Comparison of ENCODE assay signal across 9 cellular contexts in genomic region chr13:46134961-46135522, GRCh38. TPM values are rescaled to one million over a fixed set of nuclear protein-coding genes. Genes with fewer than 3 reads are reported as not detected.
A peak's percentile ranks its signal among the peaks of the same experiment; 100 is the strongest.
DNase-seq lines count a peak whose midpoint lies in the region; ATAC-seq, FAIRE-seq and TF ChIP-seq lines count a peak whose summit lies in the region.
"Had no signal": no experiment of that assay in that cellular context is flagged by ENCODE, and none has a peak within 500 bp of the region (broad histone marks: within the 10 kb centered on the region; RNA-seq: fewer than 3 reads in every experiment).

No MANE protein-coding gene starts in this region.

- no peak overlapping the region for H2BK120ac ChIP-seq in H9 (ENCODE audit: low read depth, low read length, poor library complexity, severe bottlenecking)

- H2AK5ac ChIP-seq in H9 (ENCODE audit: insufficient read length, low read length): no peak overlapping the region

- peak overlapping the region in 1 of 2 experiments; percentile 17; a peak in 1 of 5 replicates for H3K4me3 Mint-ChIP-seq in H9

- H3K4me1 ChIP-seq in H9 (ENCODE audit: insufficient read depth, low read length) (peaks cover 4% of the 10 kb centered on the region; the same call in 1 of the 2 replicates), pancreas (peaks cover 3 to 26% (median 17%) of the 10 kb centered on the region in 3 donors), aorta (ENCODE audit: control insufficient read depth in 1 of 2, insufficient read depth in 2 of 2, low read length in 2 of 2) (no peaks in the 10 kb centered on the region)

- WGBS in H9 (ENCODE audit: extremely low coverage, insufficient read length, low lambda C conversion rate): no CpG with 5 or more reads among the region's 4 CpGs
- WGBS in pancreas, 2 donors: 25 to 26% methylated on average over 4 of the region's 4 CpGs
- WGBS in aorta, 2 donors: 45 to 50% methylated on average over 4 of the region's 4 CpGs

- H3K23ac ChIP-seq in H9 (ENCODE audit: insufficient read length, low read depth, low read length): no peak overlapping the region

- no peaks in the 10 kb centered on the region for H4K20me1 ChIP-seq in H9 (ENCODE audit: control insufficient read depth, insufficient read depth, insufficient read length)

- ATAC-seq in pancreas (peak; percentile 93 to 97 (median 96)), HG03565 (IDR thresholded peaks at IDR 0.05; ENCODE audit: unreplicated experiment) (no peak), aorta (ENCODE audit: low FRiP score) (no peak)

- H3K9me3 ChIP-seq in H9 (ENCODE audit: control insufficient read depth, low read depth, low read length): no peaks in the 10 kb centered on the region
- no peaks in the 10 kb centered on the region for H3K9me3 ChIP-seq in pancreas
- H3K9me3 ChIP-seq in aorta (ENCODE audit: control insufficient read depth, low read length): no peaks in the 10 kb centered on the region

- H3K23me2 ChIP-seq in H9 (ENCODE audit: insufficient read length, low read depth, low read length, poor library complexity, severe bottlenecking): no peaks in the 10 kb centered on the region

- H2BK15ac ChIP-seq in H9 (ENCODE audit: low read depth, low read length): no peak overlapping the region

- H4K8ac ChIP-seq in H9 (replicated peaks; ENCODE audit: insufficient read length, low read depth, low read length): no peak overlapping the region

- H4K91ac ChIP-seq in H9 (ENCODE audit: insufficient read length, low read depth, low read length): no peak overlapping the region

- H3T11ph ChIP-seq in H9 (ENCODE audit: low read length): no peak overlapping the region

- no peak overlapping the region for H3K18ac ChIP-seq in H9 (ENCODE audit: insufficient read length, low read depth, low read length)

- H3K27me3 ChIP-seq in H9 (ENCODE audit: insufficient read depth, low read length): no peaks in the 10 kb centered on the region
- peaks cover 1% of the 10 kb centered on the region for H3K27me3 ChIP-seq in bronchial epithelial cell (ENCODE audit: control insufficient read depth, insufficient read depth, low read length)
- H3K27me3 ChIP-seq in pancreas: no peaks in the 10 kb centered on the region
- no peaks in the 10 kb centered on the region for H3K27me3 ChIP-seq in aorta (ENCODE audit: control insufficient read depth in 1 of 2, insufficient read depth in 2 of 2, low read length in 1 of 2)

- DNase-seq in H9: peak; percentile 48
- DNase-seq in NCI-H2196 (lab: John Stamatoyannopoulos, UW; ENCODE audit: unreplicated experiment): peak; percentile 34
- peak; percentile 90 for DNase-seq in bronchial epithelial cell (ENCODE audit: low read depth)
- peak in 4 of 6 donors; percentile 35 to 79 (median 74) for DNase-seq in pancreas
- no peak for DNase-seq in aorta
- DNase-seq in NCI-H2227 treated with DMSO at 0.1 percent for 48 hours (lab: John Stamatoyannopoulos, UW): no peak
- DNase-seq in erythroblast (lab: John Stamatoyannopoulos, UW): no peak
- DNase-seq: dorsolateral prefrontal cortex had no signal

- no peaks in the 10 kb centered on the region for H3K9me3 Mint-ChIP-seq in H9

- H3K36me3 ChIP-seq in bronchial epithelial cell (ENCODE audit: control insufficient read depth, insufficient read depth, low read length) (no peaks in the 10 kb centered on the region), pancreas (no peaks in the 10 kb centered on the region), aorta (ENCODE audit: control insufficient read depth in 1 of 2, insufficient read depth in 2 of 2, low read length in 1 of 2) (no peaks in the 10 kb centered on the region)

- H2BK20ac ChIP-seq in H9 (ENCODE audit: low read depth, low read length, poor library complexity, severe bottlenecking): no peak overlapping the region

- TF ChIP-seq CTCF in H9 (conservative IDR thresholded peaks at IDR 0.05) (no peak), bronchial epithelial cell (IDR thresholded peaks at IDR 0.05; ENCODE audit: insufficient read depth, low read length, severe bottlenecking) (no peak), pancreas (IDR thresholded peaks at IDR 0.05) (no peak)

- peak overlapping the region in 2 of 3 experiments; percentile 38 to 72; a peak in 1 of 7 replicates for H3K27ac Mint-ChIP-seq in H9

- H2BK5ac ChIP-seq in H9 (ENCODE audit: insufficient read length, low read length): no peak overlapping the region

- H3K14ac ChIP-seq in H9 (ENCODE audit: insufficient read depth, low read length): no peak overlapping the region

- TF ChIP-seq POLR2A in erythroblast (IDR thresholded peaks at IDR 0.05; ENCODE audit: low read length): no peak

- peak overlapping the region; percentile 1 for H2AFZ ChIP-seq in H9 (ENCODE audit: low read length)

- H4K5ac ChIP-seq in H9 (ENCODE audit: insufficient read length, low read depth, low read length): no peak overlapping the region

- H3K4me2 ChIP-seq in H9 (ENCODE audit: insufficient read depth, insufficient read length, low read length): peak overlapping the region; percentile 14

- intact Hi-C loops in pancreas (cut with DNase I): no loop called here
- intact Hi-C loops in aorta (cut with DNase I): no loop called here

- H3K27ac ChIP-seq in H9 (ENCODE audit: insufficient read length, low read depth, low read length) (no peak overlapping the region), pancreas (peak overlapping the region; percentile 40 to 79 (median 71)), aorta (ENCODE audit: low read depth in 1 of 2, low read length in 2 of 2) (no peak overlapping the region)
- H3K27ac ChIP-seq: dorsolateral prefrontal cortex had no signal

- no peaks in the 10 kb centered on the region for H3K79me1 ChIP-seq in H9 (ENCODE audit: insufficient read depth, low read depth, low read length, poor library complexity, severe bottlenecking)

- H2BK12ac ChIP-seq in H9 (ENCODE audit: insufficient read length, low read depth, low read length): no peak overlapping the region

- H3K27me3 Mint-ChIP-seq in H9 (ENCODE audit: low read depth): no peaks in the 10 kb centered on the region

- FAIRE-seq in bronchial epithelial cell (lab: Jason Lieb, UNC): peak; percentile 68
- FAIRE-seq in pancreas (lab: Jason Lieb, UNC): no peak

- no peaks in the 10 kb centered on the region for H3K36me3 Mint-ChIP-seq in H9 (ENCODE audit: insufficient read depth in 1 of 3, low read depth in 3 of 3)

- no peak overlapping the region for H3K56ac ChIP-seq in H9 (ENCODE audit: insufficient read length, low read depth, low read length)

- peaks cover 14% of the 10 kb centered on the region in 2 experiments for H3K4me1 Mint-ChIP-seq in H9

- no peaks in the 10 kb centered on the region for H3K79me2 ChIP-seq in H9 (ENCODE audit: insufficient read depth, low read length)

- no peak overlapping the region for H3K4ac ChIP-seq in H9 (ENCODE audit: low read depth, low read length)

- H3K4me3 ChIP-seq in bronchial epithelial cell (ENCODE audit: low read depth, low read length): no peak overlapping the region
- no peak overlapping the region for H3K4me3 ChIP-seq in pancreas
- no peak overlapping the region for H3K4me3 ChIP-seq in aorta (ENCODE audit: low read length in 2 of 2)
- H3K4me3 ChIP-seq: dorsolateral prefrontal cortex had no signal

- no peak overlapping the region for H3K9ac ChIP-seq in H9 (ENCODE audit: extremely low read depth, insufficient read length, low read length)

RNA-seq across cellular contexts. Expression of gene CPB2, which starts 30.2 kb away (rescaled TPM):
- total RNA-seq in H9 (2021) (not detected in 2 replicates), bronchial epithelial cell (not detected in 2 replicates), pancreas (under 1 TPM in 5 of 6 donors, not detected in 1; 0.08 to 0.79 (median 0.58) TPM), aorta (not detected)
- polyA plus RNA-seq in pancreas (under 1 TPM; 0.53 to 0.94 TPM), aorta (not detected)

RNA-seq across cellular contexts. Expression of gene LCP1, which starts 46.9 kb away (rescaled TPM):
- total RNA-seq in H9 (2021) (0.81 and 1.1 TPM in 2 replicates), bronchial epithelial cell (0.26 and 0.53 TPM in 2 replicates), pancreas (10 to 100 TPM in 3 of 6 donors, 1 to 10 TPM in 3; 2.0 to 38.3 (median 11.1) TPM), aorta (10 to 100 TPM; 74.7 to 76.5 TPM)
- polyA plus RNA-seq in pancreas (1 to 10 TPM; 3.5 to 3.7 TPM), aorta (10 to 100 TPM in 1 of 2 donors, 1 to 10 TPM in 1; 6.2 to 36.2 TPM)

Comparison
In these comparisons a context has a peak if more than half of its experiments do, and no peak if none do; other contexts are left out.
1. DNase-seq: peak in H9 (single experiment), NCI-H2196 (single experiment), bronchial epithelial cell (single experiment) and pancreas (4 of 6); none in aorta (0 of 2), NCI-H2227 treated with DMSO at 0.1 percent for 48 hours (single experiment) and erythroblast (0 of 2).
2. H3K27ac ChIP-seq: peak in pancreas (4 of 4); none in H9 (single experiment) and aorta (0 of 2).
3. ATAC-seq: peak in pancreas (4 of 4); none in HG03565 (single experiment) and aorta (single experiment).